ENCODE assay signal across 8 cellular contexts in the genomic region with DNA sequence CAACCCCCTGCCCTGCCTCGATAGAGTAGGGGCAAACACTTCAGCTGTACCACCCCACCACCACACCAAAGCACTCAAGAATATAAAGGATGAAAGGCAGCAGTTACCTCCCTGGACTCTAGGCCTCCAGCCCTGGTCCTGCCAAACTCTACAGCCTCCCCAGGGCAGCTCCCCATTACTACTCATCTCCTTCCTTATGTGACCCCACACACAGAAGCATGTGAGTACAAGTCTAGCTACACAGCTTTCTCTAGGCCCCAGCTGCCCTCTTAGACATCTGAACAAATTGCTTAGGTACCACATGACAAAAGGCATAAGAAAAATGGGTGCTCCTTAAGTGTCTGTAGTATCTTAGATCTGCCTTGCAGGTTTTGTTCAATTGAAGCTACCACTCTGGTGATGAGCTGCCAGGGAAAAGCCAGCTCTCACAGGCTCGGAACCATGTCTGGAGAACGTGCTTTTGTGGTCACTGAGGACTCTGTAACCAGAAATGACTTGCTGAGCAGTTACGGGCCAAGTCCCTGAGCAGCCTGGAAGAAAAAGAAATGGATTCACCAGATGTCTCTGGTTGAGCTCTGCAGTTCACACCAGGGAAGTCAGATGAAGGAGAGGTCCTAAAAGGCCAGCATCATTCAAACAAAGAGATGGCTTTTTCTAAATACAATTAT. TPM values are rescaled to one million over a fixed set of nuclear protein-coding genes. Genes with fewer than 3 reads are reported as not detected.
DNase-seq lines count a peak whose midpoint lies in the region; ATAC-seq, FAIRE-seq and TF ChIP-seq lines count a peak whose summit lies in the region.

No MANE protein-coding gene starts in this region.

- no peaks in the 10 kb centered on the region for H3K27me3 Mint-ChIP-seq in stimulated activated naive CD8-positive, alpha-beta T cell treated with anti-CD3 and anti-CD28 coated beads, Interleukin-15, amount 100 ng/mL, for 72 hours

- H3K36me3 ChIP-seq in K562 (ENCODE audit: control insufficient read depth, insufficient read depth, low read length), result no peaks in the 10 kb centered on the region

- TF ChIP-seq CTCF in K562 (IDR thresholded peaks at IDR 0.05 in 2 of 3, conservative IDR thresholded peaks at IDR 0.05 in 1 of 3; ENCODE audit: insufficient read depth in 2 of 3, low read depth in 1 of 3, low read length in 3 of 3), result no peak

- H3K9me1 ChIP-seq in K562 (ENCODE audit: control insufficient read depth, insufficient read depth, low read length), result no peaks in the 10 kb centered on the region

- peak overlapping the region; percentile 61; the same call in 2 of the 3 replicates for H3K27ac ChIP-seq in K562 (ENCODE audit: extremely low read depth, low read depth, low read length)

- intact Hi-C loops in K562 (cut with micrococcal nuclease), result loop anchor here (5.0 kb wide), 1 partner anchor 33 kb away; a partner anchor contains a TSS

- no peaks in the 10 kb centered on the region for H3K27me3 ChIP-seq in K562 (ENCODE audit: control insufficient read depth in 2 of 2, insufficient read depth in 2 of 2, low read length in 2 of 2)

- TF ChIP-seq POLR2A in K562 (conservative IDR thresholded peaks at IDR 0.05), result no peak
- TF ChIP-seq POLR2A in H54 (IDR thresholded peaks at IDR 0.05; ENCODE audit: low read depth, low read length), result no peak

- CTCF ChIA-PET in K562 (lab: Yijun Ruan, JAX; ENCODE audit: low intra/inter-chr PET ratio), result no interaction called here

- H3K4me1 ChIP-seq in K562 (replicated peaks in 1 of 2; ENCODE audit: control insufficient read depth in 2 of 2, insufficient read depth in 2 of 2, low read length in 2 of 2), result peaks cover 20 to 40% of the 10 kb centered on the region in 2 experiments

- H3K9me3 ChIP-seq in K562 (replicated peaks; ENCODE audit: control insufficient read depth, insufficient read depth, low read depth, low read length), result no peaks in the 10 kb centered on the region

- in situ Hi-C loops in K562 (cut with MboI), result no loop called here

- DNase-seq in LHCN-M2 (ENCODE audit: low read depth) (peak; percentile 22), K562 (ENCODE audit: extremely low read depth in 1 of 4, low spot score in 3 of 4) (no peak), iris pigment epithelial cell (ENCODE audit: low read depth) (peak; percentile 42), 8988T (no peak), D341Med (ENCODE audit: low spot score) (no peak), T-helper 9 cell (no peak), H54 (ENCODE audit: insufficient read length, low spot score) (no peak)
- no peak for DNase-seq in stimulated activated naive CD8-positive, alpha-beta T cell treated with anti-CD3 and anti-CD28 coated beads, Interleukin-15, amount 100 ng/mL, for 72 hours

- no peaks in the 10 kb centered on the region; the same call in 2 of the 3 replicates for H3K79me2 ChIP-seq in K562 (ENCODE audit: control insufficient read depth, insufficient read depth, low read length)

- BruUV-seq in K562 (replicated peaks; lab: Mats Ljungman, UMichigan), result no TSS peak

- peak overlapping the region; percentile 71; the same call in 1 of the 2 replicates for H3K4me2 ChIP-seq in K562 (ENCODE audit: insufficient read depth, low read length)

- H3K9ac ChIP-seq in K562 (ENCODE audit: insufficient read depth in 1 of 2, low read depth in 2 of 2, low read length in 2 of 2), result peak overlapping the region in 1 of 2 experiments; percentile 21; a peak in 2 of 4 replicates

- H3K4me3 ChIP-seq in K562, result no peak overlapping the region

- WGBS in K562 (ENCODE audit: insufficient coverage, low coverage, missing lambda C conversion rate), result 58% methylated on average over 4 of the region's 4 CpGs

- no peak for TF ChIP-seq EP300 in K562 (IDR thresholded peaks at IDR 0.05; ENCODE audit: low read length)

- FAIRE-seq in K562 (lab: Jason Lieb, UNC) (no peak), H54 (lab: Jason Lieb, UNC) (no peak)

- no peak for TF ChIP-seq RAD21 in K562 (CRISPR knock-in tag; conservative IDR thresholded peaks at IDR 0.05 in 1 of 2, IDR thresholded peaks at IDR 0.05 in 1 of 2)

- H3K4me1 Mint-ChIP-seq in stimulated activated naive CD8-positive, alpha-beta T cell treated with anti-CD3 and anti-CD28 coated beads, Interleukin-15, amount 100 ng/mL, for 72 hours, result peaks cover 78% of the 10 kb centered on the region

- no peaks in the 10 kb centered on the region for H4K20me1 ChIP-seq in K562 (replicated peaks; ENCODE audit: control insufficient read depth, insufficient read depth, low read length)

- peak overlapping the region; percentile 53; the same call in 1 of the 2 replicates for H2AFZ ChIP-seq in K562 (ENCODE audit: low read depth, low read length)

- ATAC-seq in K562, result 0 out of 3 replicates have a peak, but pooled peaks have one; percentile 5
- peak; percentile 46 for ATAC-seq in stimulated activated naive CD8-positive, alpha-beta T cell treated with anti-CD3 and anti-CD28 coated beads, Interleukin-15, amount 100 ng/mL, for 72 hours

- H3K27ac Mint-ChIP-seq in stimulated activated naive CD8-positive, alpha-beta T cell treated with anti-CD3 and anti-CD28 coated beads, Interleukin-15, amount 100 ng/mL, for 72 hours, result peak overlapping the region; percentile 78 to 92

- peak overlapping the region; percentile 60 to 71 for H3K4me3 Mint-ChIP-seq in stimulated activated naive CD8-positive, alpha-beta T cell treated with anti-CD3 and anti-CD28 coated beads, Interleukin-15, amount 100 ng/mL, for 72 hours

- H3K9me3 Mint-ChIP-seq in stimulated activated naive CD8-positive, alpha-beta T cell treated with anti-CD3 and anti-CD28 coated beads, Interleukin-15, amount 100 ng/mL, for 72 hours, result no peaks in the 10 kb centered on the region

- POLR2A ChIA-PET in K562 (lab: Yijun Ruan, JAX), result interaction anchor here (0.5 to 3.3 kb wide), 9 partner anchors 8 to 409 kb away, joined by 3 to 14 read pairs (median 4); a partner anchor contains a TSS

TF ChIP-seq in K562, 482 proteins besides CTCF, POLR2A, EP300 and RAD21 (continues in another document):
- TF ChIP-seq JUNB (CRISPR knock-in tag; conservative IDR thresholded peaks at IDR 0.05) (no peak), TGIF2 (CRISPR knock-in tag; IDR thresholded peaks at IDR 0.05) (no peak), RBBP5 (IDR thresholded peaks at IDR 0.05; ENCODE audit: borderline replicate concordance, insufficient read depth, low read length, poor library complexity, severe bottlenecking) (no peak)
- TF ChIP-seq, protein P1, sequence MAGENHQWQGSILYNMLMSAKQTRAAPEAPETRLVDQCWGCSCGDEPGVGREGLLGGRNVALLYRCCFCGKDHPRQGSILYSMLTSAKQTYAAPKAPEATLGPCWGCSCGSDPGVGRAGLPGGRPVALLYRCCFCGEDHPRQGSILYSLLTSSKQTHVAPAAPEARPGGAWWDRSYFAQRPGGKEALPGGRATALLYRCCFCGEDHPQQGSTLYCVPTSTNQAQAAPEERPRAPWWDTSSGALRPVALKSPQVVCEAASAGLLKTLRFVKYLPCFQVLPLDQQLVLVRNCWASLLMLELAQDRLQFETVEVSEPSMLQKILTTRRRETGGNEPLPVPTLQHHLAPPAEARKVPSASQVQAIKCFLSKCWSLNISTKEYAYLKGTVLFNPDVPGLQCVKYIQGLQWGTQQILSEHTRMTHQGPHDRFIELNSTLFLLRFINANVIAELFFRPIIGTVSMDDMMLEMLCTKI (IDR thresholded peaks at IDR 0.05; ENCODE audit: partially characterized antibody), result no peak

RNA-seq across cellular contexts. Expression of a gene that starts 32.8 kb away (rescaled TPM):
- 35.5 and 36.5 TPM in 2 replicates for total RNA-seq in LHCN-M2 (2014; rRNA removed)
- polyA plus RNA-seq in LHCN-M2 (2012), result 15.7 TPM
- 38.8 and 46.8 TPM in 2 replicates for total RNA-seq in K562 (2011; cell fraction: chromatin; rRNA removed; ENCODE audit: low replicate concordance)
- 17.4 and 19.8 TPM in 2 replicates for total RNA-seq in K562 (2011; cell fraction: nucleolus; rRNA removed)
- 20.3 and 21.7 TPM in 2 replicates for total RNA-seq in K562 (2011; cell fraction: nucleoplasm; rRNA removed)
- total RNA-seq in K562 (2014; rRNA removed), result 8.8 and 9.5 TPM in 2 replicates
- total RNA-seq in K562 (2014; rRNA removed; fragmentation: Illumina TruSeq; extraction: Trizol), result 6.8 and 7.9 TPM in 2 replicates
- total RNA-seq in K562 (2015; rRNA removed; fragmentation: Illumina TruSeq; extraction: Trizol), result 6.4 and 7.1 TPM in 2 replicates
- total RNA-seq in K562 (2021), result 11.1 and 14.4 TPM in 2 replicates
- 6.9 and 7.0 TPM in 2 replicates for polyA plus RNA-seq in K562 (2011; rRNA removed)
- polyA plus RNA-seq in K562 (2011; cell fraction: cytosol; rRNA removed), result 5.4 and 7.5 TPM in 2 replicates
- 22.2 and 25.7 TPM in 2 replicates for polyA plus RNA-seq in K562 (2011; cell fraction: nucleus; rRNA removed)
- polyA plus RNA-seq in K562 (2012), result 8.6 and 13.4 TPM in 2 replicates
- polyA plus RNA-seq in K562 (2014; fragmentation: Illumina TruSeq; extraction: Trizol), result 6.7 and 7.7 TPM in 2 replicates
- under 1 TPM; 0.49 to 0.53 TPM for polyA plus RNA-seq in K562 (2014; fragmentation: Nextera tagmentation; extraction: Ambion mirVana)
- polyA plus RNA-seq in K562 (2014; rRNA removed), result 5.4 and 7.4 TPM in 2 replicates
- polyA minus RNA-seq in K562 (2011; rRNA and poly(A)+ RNA removed), result 17.9 and 21.0 TPM in 2 replicates
- 8.6 and 11.9 TPM in 2 replicates for polyA minus RNA-seq in K562 (2011; cell fraction: cytosol; rRNA and poly(A)+ RNA removed)
- 8.9 and 16.9 TPM in 2 replicates for polyA minus RNA-seq in K562 (2011; cell fraction: nucleus; rRNA and poly(A)+ RNA removed)

RNA-seq across cellular contexts. Expression of a gene that starts 51.1 kb away (rescaled TPM):
- total RNA-seq in LHCN-M2 (2014; rRNA removed), result 8.7 and 11.3 TPM in 2 replicates
- 7.3 TPM for polyA plus RNA-seq in LHCN-M2 (2012)
- total RNA-seq in K562 (2011; cell fraction: chromatin; rRNA removed; ENCODE audit: low replicate concordance), result 27.4 and 49.5 TPM in 2 replicates
- 25.0 and 28.2 TPM in 2 replicates for total RNA-seq in K562 (2011; cell fraction: nucleolus; rRNA removed)
- 29.6 and 35.8 TPM in 2 replicates for total RNA-seq in K562 (2011; cell fraction: nucleoplasm; rRNA removed)
- 5.7 and 7.1 TPM in 2 replicates for total RNA-seq in K562 (2014; rRNA removed)
- 5.0 and 5.8 TPM in 2 replicates for total RNA-seq in K562 (2014; rRNA removed; fragmentation: Illumina TruSeq; extraction: Trizol)
- total RNA-seq in K562 (2015; rRNA removed; fragmentation: Illumina TruSeq; extraction: Trizol), result 4.8 TPM in 2 replicates
- total RNA-seq in K562 (2021), result 8.5 and 10.6 TPM in 2 replicates
- polyA plus RNA-seq in K562 (2011; rRNA removed), result 4.5 and 5.2 TPM in 2 replicates
- 2.2 and 3.2 TPM in 2 replicates for polyA plus RNA-seq in K562 (2011; cell fraction: cytosol; rRNA removed)
- polyA plus RNA-seq in K562 (2011; cell fraction: nucleus; rRNA removed), result 40.9 and 42.4 TPM in 2 replicates
- 6.1 and 6.4 TPM in 2 replicates for polyA plus RNA-seq in K562 (2012)
- 4.6 and 5.1 TPM in 2 replicates for polyA plus RNA-seq in K562 (2014; fragmentation: Illumina TruSeq; extraction: Trizol)
- under 1 TPM; 0.55 to 0.85 TPM for polyA plus RNA-seq in K562 (2014; fragmentation: Nextera tagmentation; extraction: Ambion mirVana)
- 7.8 and 10.0 TPM in 2 replicates for polyA plus RNA-seq in K562 (2014; rRNA removed)
- 4.4 and 4.5 TPM in 2 replicates for polyA minus RNA-seq in K562 (2011; rRNA and poly(A)+ RNA removed)
- polyA minus RNA-seq in K562 (2011; cell fraction: cytosol; rRNA and poly(A)+ RNA removed), result 1.5 and 3.0 TPM in 2 replicates
- 9.7 and 12.3 TPM in 2 replicates for polyA minus RNA-seq in K562 (2011; cell fraction: nucleus; rRNA and poly(A)+ RNA removed)

Comparison
In these comparisons a context has a peak if more than half of its experiments do, and no peak if none do; other contexts are left out.
1. DNase-seq: peak in LHCN-M2 (single experiment) and iris pigment epithelial cell (single experiment); none in K562 (0 of 4), stimulated activated naive CD8-positive, alpha-beta T cell treated with anti-CD3 and anti-CD28 coated beads, Interleukin-15, amount 100 ng/mL, for 72 hours (0 of 2), 8988T (single experiment), D341Med (single experiment), T-helper 9 cell (single experiment) and H54 (single experiment).